12 cellular contexts compared by ENCODE assay signal in the genomic region with DNA sequence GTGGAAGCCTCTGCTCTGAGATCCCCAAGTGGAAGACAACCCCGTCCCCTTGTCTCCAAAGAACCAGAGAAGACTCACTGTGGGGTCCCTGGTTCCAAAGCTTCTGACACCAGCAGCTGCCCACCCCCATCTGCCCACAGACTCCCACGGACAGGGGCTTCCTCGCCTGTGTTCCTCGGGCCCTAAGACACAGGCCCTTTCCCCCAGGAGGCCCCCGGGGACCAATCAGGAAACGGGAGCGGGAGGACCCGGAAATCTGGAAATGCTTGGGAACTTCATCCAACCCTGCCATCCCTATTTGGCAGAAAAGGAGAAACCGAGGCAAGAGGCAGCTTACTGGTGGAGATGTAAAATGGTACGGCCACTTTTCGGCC.
DNase-seq lines count a peak whose midpoint lies in the region; ATAC-seq, FAIRE-seq and TF ChIP-seq lines count a peak whose summit lies in the region.
"Had no signal": no experiment of that assay in that cellular context is flagged by ENCODE, and none has a peak within 500 bp of the region (broad histone marks: within the 10 kb centered on the region; RNA-seq: fewer than 3 reads in every experiment).

No MANE protein-coding gene starts in this region.

- H2AFZ ChIP-seq in OCI-LY7 (ENCODE audit: low read length), result no peak overlapping the region

- BruUV-seq in OCI-LY7 (replicated peaks; lab: Mats Ljungman, UMichigan), result no TSS peak

- peaks cover 11% of the 10 kb centered on the region for H3K36me3 Mint-ChIP-seq in CD4-positive, alpha-beta T cell (ENCODE audit: low read depth)
- peaks cover 17% of the 10 kb centered on the region for H3K36me3 Mint-ChIP-seq in osteocyte (ENCODE audit: unreplicated experiment)

- H3K4me3 ChIP-seq in OCI-LY7 (ENCODE audit: low read depth, low read length, poor library complexity, severe bottlenecking), result no peak overlapping the region
- no peak overlapping the region for H3K4me3 ChIP-seq in esophagus (ENCODE audit: low read depth in 1 of 2, low read length in 2 of 2)

- no peaks in the 10 kb centered on the region for H3K27me3 ChIP-seq in CD4-positive, alpha-beta T cell (ENCODE audit: control insufficient read depth, insufficient read depth, low read length)
- no peaks in the 10 kb centered on the region for H3K27me3 ChIP-seq in esophagus (ENCODE audit: control insufficient read depth in 1 of 2, insufficient read depth in 2 of 2, low read length in 2 of 2)

- H3K27me3 Mint-ChIP-seq in CD4-positive, alpha-beta T cell, result no peaks in the 10 kb centered on the region
- no peaks in the 10 kb centered on the region for H3K27me3 Mint-ChIP-seq in osteocyte (ENCODE audit: unreplicated experiment)

- H4K20me1 ChIP-seq in OCI-LY7 (ENCODE audit: insufficient read depth, low read length), result no peaks in the 10 kb centered on the region

- H3K4me1 Mint-ChIP-seq in CD4-positive, alpha-beta T cell (ENCODE audit: low read depth), result peaks cover 71% of the 10 kb centered on the region
- H3K4me1 Mint-ChIP-seq in osteocyte (ENCODE audit: unreplicated experiment), result peaks cover 31% of the 10 kb centered on the region

- peak overlapping the region; percentile 78 for H3K27ac Mint-ChIP-seq in CD4-positive, alpha-beta T cell
- H3K27ac Mint-ChIP-seq in osteocyte (ENCODE audit: unreplicated experiment), result peak overlapping the region; percentile 65

- no peak overlapping the region for H3K27ac ChIP-seq in CD4-positive, alpha-beta T cell (ENCODE audit: low read depth, low read length)
- H3K27ac ChIP-seq in OCI-LY7 (ENCODE audit: low read depth, low read length, poor library complexity, severe bottlenecking) (no peak overlapping the region), esophagus (ENCODE audit: low read depth in 2 of 2, low read length in 1 of 2) (peak overlapping the region; percentile 13 to 65)
- H3K27ac ChIP-seq: VCaP had no signal

- CTCF ChIA-PET in CD4-positive, alpha-beta T cell (lab: Charles Lee), result interaction anchor here (3.7 kb wide), 1 partner anchor 12 kb away, joined by 21 read pairs; no protein-coding TSS in a partner anchor
- CTCF ChIA-PET in OCI-LY7 (lab: Charles Lee; ENCODE audit: unreplicated experiment), result interaction anchor here (0.5 kb wide), 1 partner anchor 78 kb away, joined by 4 read pairs; no protein-coding TSS in a partner anchor

- DNase-seq in CD4-positive, alpha-beta T cell, result no peak
- DNase-seq in OCI-LY7 (ENCODE audit: low spot score) (no peak), osteocyte (ENCODE audit: extremely low spot score, unreplicated experiment) (no peak), NCI-H1417 (lab: John Stamatoyannopoulos, UW) (no peak), H54 (ENCODE audit: insufficient read length, low spot score) (no peak)
- no peak for DNase-seq in stimulated activated CD4-positive, alpha-beta T cell treated with anti-CD3 and anti-CD28 coated beads, Interleukin-2, amount 100 ng/mL, for 48 hours
- DNase-seq: DMS 273 treated with DMSO at 0.1 percent for 48 hours, NCI-H345 had no signal

- peak overlapping the region; percentile 74 for H3K4me2 ChIP-seq in OCI-LY7 (ENCODE audit: low read length)

- TF ChIP-seq POLR2A in H54 (IDR thresholded peaks at IDR 0.05; ENCODE audit: low read depth, low read length), result no peak

- POLR2A ChIA-PET in CD4-positive, alpha-beta T cell (lab: Charles Lee), result interaction anchor here (1.8 kb wide), 1 partner anchor 11 kb away, joined by 21 read pairs; no protein-coding TSS in a partner anchor
- POLR2A ChIA-PET in OCI-LY7 (lab: Charles Lee), result no interaction called here

- H3K4me3 Mint-ChIP-seq in CD4-positive, alpha-beta T cell, result peak overlapping the region; percentile 80
- H3K4me3 Mint-ChIP-seq in osteocyte (ENCODE audit: unreplicated experiment), result no peak overlapping the region

- H3K9me2 ChIP-seq in OCI-LY7 (ENCODE audit: insufficient read depth, low read length), result no peaks in the 10 kb centered on the region

- H3K79me2 ChIP-seq in OCI-LY7 (ENCODE audit: insufficient read depth, low read depth, low read length), result no peaks in the 10 kb centered on the region

- no peak for ATAC-seq in CD4-positive, alpha-beta T cell (ENCODE audit: poor library complexity)
- ATAC-seq in HG02852 (IDR thresholded peaks at IDR 0.05; ENCODE audit: unreplicated experiment), result no peak

- H3K4me1 ChIP-seq in OCI-LY7 (ENCODE audit: insufficient read depth, low read length, poor library complexity, severe bottlenecking) (peaks cover 44% of the 10 kb centered on the region), esophagus (ENCODE audit: control insufficient read depth in 2 of 2, insufficient read depth in 2 of 2, low read length in 1 of 2) (peaks cover 3 to 22% of the 10 kb centered on the region in 2 donors)

- 67 to 70% methylated on average over 11 of the region's 11 CpGs for WGBS in esophagus, 2 donors

- no peak for TF ChIP-seq CTCF in CD4-positive, alpha-beta T cell (IDR thresholded peaks at IDR 0.05)
- TF ChIP-seq CTCF in OCI-LY7 (conservative IDR thresholded peaks at IDR 0.05; ENCODE audit: low read length) (no peak), osteocyte (IDR thresholded peaks at IDR 0.05) (no peak)

- no peaks in the 10 kb centered on the region for H3K9me3 ChIP-seq in CD4-positive, alpha-beta T cell (ENCODE audit: control insufficient read depth, low read length)
- no peaks in the 10 kb centered on the region for H3K9me3 ChIP-seq in OCI-LY7 (ENCODE audit: low read length)
- H3K9me3 ChIP-seq in esophagus (ENCODE audit: control insufficient read depth in 2 of 2, insufficient read depth in 1 of 2, low read depth in 1 of 2, low read length in 1 of 2), result no peaks in the 10 kb centered on the region

- intact Hi-C loops in CD4-positive, alpha-beta T cell (cut with DNase I, micrococcal nuclease), result loop anchor here in 1 of 2 experiments (10.0 kb wide), 2 partner anchors 110 to 310 kb away; a partner anchor contains a TSS
- intact Hi-C loops in OCI-LY7 (cut with micrococcal nuclease; ENCODE audit: unreplicated experiment), result no loop called here

- FAIRE-seq in H54 (lab: Jason Lieb, UNC), result no peak

- peaks cover 19% of the 10 kb centered on the region; the same call in 1 of the 2 replicates for H3K36me3 ChIP-seq in OCI-LY7 (ENCODE audit: insufficient read depth, low read length)
- H3K36me3 ChIP-seq in esophagus (ENCODE audit: control insufficient read depth in 2 of 2, insufficient read depth in 2 of 2, low read length in 1 of 2), result peaks cover 0 to 13% of the 10 kb centered on the region in 2 donors

- H3K9me3 Mint-ChIP-seq in CD4-positive, alpha-beta T cell, result no peaks in the 10 kb centered on the region
- H3K9me3 Mint-ChIP-seq in osteocyte (ENCODE audit: unreplicated experiment), result no peaks in the 10 kb centered on the region
- H3K9me3 Mint-ChIP-seq: neural crest cell had no signal

Comparison
In these comparisons a context has a peak if more than half of its experiments do, and no peak if none do; other contexts are left out.
1. H3K27ac ChIP-seq: peak in esophagus (2 of 2); none in CD4-positive, alpha-beta T cell (single experiment) and OCI-LY7 (single experiment).